ENCODE assay signal across 8 cellular contexts in genomic region chr5:34125354-34125753, GRCh38.
ATAC-seq lines count a peak whose summit lies in the region.

No MANE protein-coding gene starts in this region.

- ATAC-seq in GM18502 (IDR thresholded peaks at IDR 0.05; ENCODE audit: poor library complexity, unreplicated experiment) (peak; percentile 90), GM18907 (IDR thresholded peaks at IDR 0.05; ENCODE audit: unreplicated experiment) (peak; percentile 83), GM19452 (IDR thresholded peaks at IDR 0.05; ENCODE audit: unreplicated experiment) (peak; percentile 78), GM21528 (IDR thresholded peaks at IDR 0.05; ENCODE audit: low FRiP score, unreplicated experiment) (peak; percentile 79), HG02610 (IDR thresholded peaks at IDR 0.05; ENCODE audit: unreplicated experiment) (peak; percentile 92), HG02938 (IDR thresholded peaks at IDR 0.05; ENCODE audit: unreplicated experiment) (peak; percentile 88), HG03103 (IDR thresholded peaks at IDR 0.05; ENCODE audit: low read depth, unreplicated experiment) (peak; percentile 83), HG03457 (IDR thresholded peaks at IDR 0.05; ENCODE audit: unreplicated experiment) (peak; percentile 95)

Comparison
In these comparisons a context has a peak if more than half of its experiments do, and no peak if none do; other contexts are left out.
1. Peak in every context shown above with its lines: ATAC-seq.